5 cellular contexts compared by ENCODE assay signal in the genomic region with DNA sequence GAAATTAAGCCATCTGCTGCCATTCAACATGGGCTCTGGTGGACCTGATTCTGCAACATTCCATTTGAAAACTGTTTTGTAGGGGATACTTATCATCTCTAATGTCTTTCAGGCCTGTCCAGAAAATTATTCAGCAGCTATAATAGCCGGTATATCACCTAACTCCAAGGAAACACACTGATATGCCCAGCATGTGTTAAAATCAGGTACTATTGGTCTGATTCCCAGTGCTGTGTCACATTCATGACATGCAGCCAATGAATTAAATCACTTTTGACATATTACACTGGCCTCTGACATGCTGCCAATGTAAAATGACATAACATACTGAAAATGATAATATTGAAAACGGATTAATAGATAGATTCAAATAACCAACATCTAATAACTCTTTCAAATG.
"Had no signal": no experiment of that assay in that cellular context is flagged by ENCODE, and none has a peak within 500 bp of the region (broad histone marks: within the 10 kb centered on the region; RNA-seq: fewer than 3 reads in every experiment).

No MANE protein-coding gene starts in this region.

- H3K27ac ChIP-seq: HL-60 had no signal

- DNase-seq: H9, HCEC 1CT had no signal

- ATAC-seq: GM23338, HepG2 had no signal

- H3K4me3 ChIP-seq: GM23338 had no signal
